ENCODE assay signal across 15 cellular contexts in the genomic region with DNA sequence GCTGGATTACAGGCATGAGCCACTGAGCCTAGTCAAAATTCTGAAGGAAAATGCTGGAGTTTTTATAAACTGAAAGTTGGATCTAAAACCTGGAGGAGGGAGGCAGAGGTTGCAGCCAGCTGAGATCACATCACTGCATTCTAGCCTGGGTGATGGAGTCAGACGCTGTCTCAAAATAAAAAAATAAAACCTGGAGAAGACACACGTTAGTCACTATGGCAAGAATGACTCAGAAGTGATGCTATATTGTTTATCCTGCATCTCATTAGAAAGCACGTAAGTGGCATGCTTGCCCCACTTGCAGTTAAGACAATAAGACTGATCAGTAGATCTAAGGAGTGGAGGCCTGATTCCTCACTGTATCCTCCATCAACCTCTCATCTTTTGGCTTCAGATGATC. TPM values are rescaled to one million over a fixed set of nuclear protein-coding genes. Genes with fewer than 3 reads are reported as not detected.
DNase-seq lines count a peak whose midpoint lies in the region; ATAC-seq, FAIRE-seq and TF ChIP-seq lines count a peak whose summit lies in the region.
"Had no signal": no experiment of that assay in that cellular context is flagged by ENCODE, and none has a peak within 500 bp of the region (broad histone marks: within the 10 kb centered on the region; RNA-seq: fewer than 3 reads in every experiment).

No MANE protein-coding gene starts in this region.

- H3K27ac ChIP-seq in mesendoderm (ENCODE audit: low read depth, low read length) = no peak overlapping the region
- H3K27ac ChIP-seq in heart left ventricle = no peak overlapping the region
- H3K27ac ChIP-seq: KMS-11 had no signal

- H3K9me3 ChIP-seq in heart left ventricle = no peaks in the 10 kb centered on the region

- no peak for ATAC-seq in heart left ventricle
- ATAC-seq in HG03135 (IDR thresholded peaks at IDR 0.05; ENCODE audit: unreplicated experiment) = no peak
- ATAC-seq: GM12878 had no signal

- FAIRE-seq in bronchial epithelial cell (lab: Jason Lieb, UNC) = no peak
- FAIRE-seq: GM12878 had no signal

- H3K56ac ChIP-seq in mesendoderm (ENCODE audit: low read length) = no peak overlapping the region

- no peak overlapping the region for H3K18ac ChIP-seq in mesendoderm (ENCODE audit: low read length)

- intact Hi-C loops in heart left ventricle (cut with DNase I) (loop anchor here in 3 of 10 donors (5.0 to 10.0 kb wide), 2 partner anchors 566 to 569 kb away; no protein-coding TSS in a partner anchor), cardiac septum (cut with DNase I) (loop anchor here (5.0 kb wide), 1 partner anchor 516 kb away; the partner anchor contains the start of gene FBXO11)

- no peaks in the 10 kb centered on the region for H3K79me2 ChIP-seq in mesendoderm (ENCODE audit: control insufficient read depth, insufficient read depth, low read length)

- no peak overlapping the region for H2AK5ac ChIP-seq in mesendoderm (ENCODE audit: low read length)

- CTCF ChIA-PET in HEK293T (lab: Yijun Ruan, JAX) = no interaction called here

- H3K4ac ChIP-seq in mesendoderm (ENCODE audit: low read depth, low read length) = no peak overlapping the region

- H3K27me3 ChIP-seq in bronchial epithelial cell (ENCODE audit: control insufficient read depth, insufficient read depth, low read length) (no peaks in the 10 kb centered on the region), mesendoderm (ENCODE audit: insufficient read depth, low read length, poor library complexity) (no peaks in the 10 kb centered on the region), heart left ventricle (no peaks in the 10 kb centered on the region)
- H3K27me3 ChIP-seq: dorsolateral prefrontal cortex had no signal

- TF ChIP-seq CTCF in bronchial epithelial cell (IDR thresholded peaks at IDR 0.05; ENCODE audit: insufficient read depth, low read length, severe bottlenecking) (no peak), heart left ventricle (IDR thresholded peaks at IDR 0.05) (no peak)

- DNase-seq in EH (ENCODE audit: low read depth) (peak; percentile 83), NCI-H226 (peak; percentile 36), bronchial epithelial cell (ENCODE audit: low read depth) (peak; percentile 95), mesendoderm (peak; percentile 27), heart left ventricle (no peak), cardiac septum (ENCODE audit: low spot score) (no peak), HEK293T (ENCODE audit: extremely low spot score) (no peak)
- DNase-seq: Calu3, dorsolateral prefrontal cortex, NCI-H2029 treated with DMSO at 0.1 percent for 48 hours, substantia nigra, SW 1271 had no signal

- no CpG with 5 or more reads among the region's 3 CpGs for WGBS in mesendoderm (ENCODE audit: extremely low coverage, insufficient coverage, low lambda C conversion rate)
- WGBS in heart left ventricle, 4 donors = 83 to 86% (median 84%) methylated on average over 3 of the region's 3 CpGs

- no peak overlapping the region for H3K4me2 ChIP-seq in mesendoderm (ENCODE audit: low read length)
- H3K4me2 ChIP-seq: KMS-11 had no signal

- POLR2A ChIA-PET in HEK293T (lab: Yijun Ruan, JAX) = no interaction called here

- H4K5ac ChIP-seq in mesendoderm (ENCODE audit: low read length) = no peak overlapping the region

- no peak overlapping the region for H2BK120ac ChIP-seq in mesendoderm (ENCODE audit: low read depth, low read length)

- H3K4me3 ChIP-seq in bronchial epithelial cell (ENCODE audit: low read depth, low read length) = no peak overlapping the region
- H3K4me3 ChIP-seq in mesendoderm (ENCODE audit: low read length) = no peak overlapping the region
- no peak overlapping the region for H3K4me3 ChIP-seq in heart left ventricle
- H3K4me3 ChIP-seq: dorsolateral prefrontal cortex, GM12878 had no signal

- no peaks in the 10 kb centered on the region for H3K79me1 ChIP-seq in mesendoderm (ENCODE audit: low read length)

- H2BK15ac ChIP-seq in mesendoderm (replicated peaks; ENCODE audit: low read depth) = no peak overlapping the region

- H3K36me3 ChIP-seq in bronchial epithelial cell (ENCODE audit: control insufficient read depth, insufficient read depth, low read length) = no peaks in the 10 kb centered on the region
- H3K36me3 ChIP-seq in mesendoderm (ENCODE audit: control insufficient read depth, insufficient read depth, low read length) = no peaks in the 10 kb centered on the region
- H3K36me3 ChIP-seq in heart left ventricle = no peaks in the 10 kb centered on the region

- TF ChIP-seq POLR2A in heart left ventricle (IDR thresholded peaks at IDR 0.05) = no peak

- H4K8ac ChIP-seq in mesendoderm (ENCODE audit: low read depth, low read length) = no peak overlapping the region

- H2BK5ac ChIP-seq in mesendoderm (ENCODE audit: low read length) = no peak overlapping the region

- no peak overlapping the region for H3K23ac ChIP-seq in mesendoderm (ENCODE audit: low read length)

- no peak overlapping the region for H3K9ac ChIP-seq in mesendoderm (ENCODE audit: low read length)
- H3K9ac ChIP-seq: KMS-11 had no signal

- H3K4me1 ChIP-seq in mesendoderm (ENCODE audit: control insufficient read depth, low read depth, low read length) (no peaks in the 10 kb centered on the region), heart left ventricle (peaks cover 0 to 15% (median 9%) of the 10 kb centered on the region in 12 donors)

TF ChIP-seq in HEK293T, 16 proteins besides CTCF, POLR2A, EP300 and RAD21:
- TF ChIP-seq SUZ12 (IDR thresholded peaks at IDR 0.05) (no peak), L3MBTL2 (conservative IDR thresholded peaks at IDR 0.05) (no peak), BHLHE40 (IDR thresholded peaks at IDR 0.05; ENCODE audit: borderline replicate concordance) (no peak), FOXA1 (IDR thresholded peaks at IDR 0.05) (no peak), FOXM1 (IDR thresholded peaks at IDR 0.05; ENCODE audit: borderline replicate concordance) (no peak), CTBP1 (IDR thresholded peaks at IDR 0.05; ENCODE audit: borderline replicate concordance) (no peak), FOXK2 (IDR thresholded peaks at IDR 0.05) (no peak), NFRKB (IDR thresholded peaks at IDR 0.05) (no peak), ELF4 (IDR thresholded peaks at IDR 0.05) (no peak), ARNT (IDR thresholded peaks at IDR 0.05) (no peak), HDGF (IDR thresholded peaks at IDR 0.05; ENCODE audit: borderline replicate concordance) (no peak), SP1 (IDR thresholded peaks at IDR 0.05) (no peak), TARDBP (IDR thresholded peaks at IDR 0.05) (no peak), ZNF384 (IDR thresholded peaks at IDR 0.05) (no peak), LEF1 (IDR thresholded peaks at IDR 0.05; ENCODE audit: borderline replicate concordance) (no peak)
- TF ChIP-seq, protein P1, sequence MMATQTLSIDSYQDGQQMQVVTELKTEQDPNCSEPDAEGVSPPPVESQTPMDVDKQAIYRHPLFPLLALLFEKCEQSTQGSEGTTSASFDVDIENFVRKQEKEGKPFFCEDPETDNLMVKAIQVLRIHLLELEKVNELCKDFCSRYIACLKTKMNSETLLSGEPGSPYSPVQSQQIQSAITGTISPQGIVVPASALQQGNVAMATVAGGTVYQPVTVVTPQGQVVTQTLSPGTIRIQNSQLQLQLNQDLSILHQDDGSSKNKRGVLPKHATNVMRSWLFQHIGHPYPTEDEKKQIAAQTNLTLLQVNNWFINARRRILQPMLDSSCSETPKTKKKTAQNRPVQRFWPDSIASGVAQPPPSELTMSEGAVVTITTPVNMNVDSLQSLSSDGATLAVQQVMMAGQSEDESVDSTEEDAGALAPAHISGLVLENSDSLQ (IDR thresholded peaks at IDR 0.05) = no peak

RNA-seq across cellular contexts. Expression of gene PPP1R21, which starts 17.2 kb away (rescaled TPM):
- total RNA-seq in bronchial epithelial cell (10.0 and 15.9 TPM in 2 replicates), heart left ventricle (10 to 100 TPM in 7 of 9 donors, 1 to 10 TPM in 2; 8.6 to 18.9 (median 12.1) TPM), cardiac septum (13.0 TPM)
- 17.2 TPM for polyA plus RNA-seq in mesendoderm (2013, experiment 1 of 2)
- polyA plus RNA-seq in mesendoderm (2013, experiment 2 of 2) = 18.9 TPM
- 10 to 100 TPM; 10.4 to 16.3 TPM for polyA plus RNA-seq in heart left ventricle

Comparison
In these comparisons a context has a peak if more than half of its experiments do, and no peak if none do; other contexts are left out.
1. DNase-seq: peak in EH (single experiment), NCI-H226 (single experiment), bronchial epithelial cell (single experiment) and mesendoderm (single experiment); none in heart left ventricle (0 of 5), cardiac septum (single experiment) and HEK293T (single experiment).